In genomic region chr20:5596401-5597193, GRCh38 we compare ENCODE assay signal across 13 cellular contexts. TPM values are rescaled to one million over a fixed set of nuclear protein-coding genes. Genes with fewer than 3 reads are reported as not detected.
DNase-seq lines count a peak whose midpoint lies in the region; ATAC-seq and TF ChIP-seq lines count a peak whose summit lies in the region.
"Had no signal": no experiment of that assay in that cellular context is flagged by ENCODE, and none has a peak within 500 bp of the region (broad histone marks: within the 10 kb centered on the region; RNA-seq: fewer than 3 reads in every experiment).

No MANE protein-coding gene starts in this region.

- H3K9me3 Mint-ChIP-seq in activated naive CD4-positive, alpha-beta T cell treated with anti-CD3 and anti-CD28 coated beads, Interleukin-2, amount 50 U/mL, for 24 hours = no peaks in the 10 kb centered on the region
- H3K9me3 Mint-ChIP-seq in activated B cell treated with CpG ODN at 0.5 μM for 24 hours = no peaks in the 10 kb centered on the region

- peak overlapping the region; percentile 63 for H3K27ac Mint-ChIP-seq in activated naive CD4-positive, alpha-beta T cell treated with anti-CD3 and anti-CD28 coated beads, Interleukin-2, amount 50 U/mL, for 24 hours
- peak overlapping the region; percentile 32 for H3K27ac Mint-ChIP-seq in activated B cell treated with CpG ODN at 0.5 μM for 24 hours

- POLR2A ChIA-PET in activated B cell treated with CpG ODN at 0.5 μM for 24 hours (lab: Charles Lee) = no interaction called here

- H3K27me3 ChIP-seq in upper lobe of right lung = no peaks in the 10 kb centered on the region
- no peaks in the 10 kb centered on the region for H3K27me3 ChIP-seq in suprapubic skin
- H3K27me3 ChIP-seq: Peyer's patch had no signal

- no peak for TF ChIP-seq CTCF in activated B cell treated with CpG ODN at 0.5 μM for 24 hours (IDR thresholded peaks at IDR 0.05)
- TF ChIP-seq CTCF in upper lobe of right lung (IDR thresholded peaks at IDR 0.05) = no peak
- no peak for TF ChIP-seq CTCF in suprapubic skin (IDR thresholded peaks at IDR 0.05)

- H3K4me1 ChIP-seq in upper lobe of right lung = peaks cover 21% of the 10 kb centered on the region
- no peaks in the 10 kb centered on the region for H3K4me1 ChIP-seq in suprapubic skin
- H3K4me1 ChIP-seq: Peyer's patch had no signal

- H3K36me3 Mint-ChIP-seq in activated naive CD4-positive, alpha-beta T cell treated with anti-CD3 and anti-CD28 coated beads, Interleukin-2, amount 50 U/mL, for 24 hours = peaks cover 10% of the 10 kb centered on the region
- peaks cover 67% of the 10 kb centered on the region for H3K36me3 Mint-ChIP-seq in activated B cell treated with CpG ODN at 0.5 μM for 24 hours (ENCODE audit: low read depth)

- DNase-seq in activated naive CD4-positive, alpha-beta T cell (lab: John Stamatoyannopoulos, UW) = no peak
- DNase-seq in activated B cell treated with CpG ODN at 0.5 μM for 24 hours (no peak), upper lobe of right lung (no peak), suprapubic skin (ENCODE audit: low spot score in 2 of 2) (no peak), anterior cingulate cortex (lab: John Stamatoyannopoulos, UW) (no peak)
- DNase-seq: activated effector memory CD4-positive, alpha-beta T cell treated with anti-CD3 and anti-CD28 coated beads, Interleukin-2, amount 50 U/mL, for 16 hours; GDM1; Karpas-422; Peyer's patch; stimulated activated CD4-positive, alpha-beta T cell treated with anti-CD3 and anti-CD28 coated beads, Interleukin-12 subunit alpha, Interleukin-12 subunit beta, amount 100 ng/mL, for 4 hours had no signal

- H3K27ac ChIP-seq in upper lobe of right lung = peak overlapping the region; percentile 9
- no peak overlapping the region for H3K27ac ChIP-seq in suprapubic skin
- H3K27ac ChIP-seq: Peyer's patch had no signal

- WGBS in suprapubic skin = 88% methylated on average over 4 of the region's 4 CpGs

- intact Hi-C loops in activated B cell treated with CpG ODN at 0.5 μM for 24 hours (cut with micrococcal nuclease) = loop anchor here (1.0 kb wide), 1 partner anchor 10 kb away; no protein-coding TSS in a partner anchor
- intact Hi-C loops in upper lobe of right lung (cut with DNase I) = no loop called here

- H3K4me3 ChIP-seq in upper lobe of right lung (no peak overlapping the region), suprapubic skin (no peak overlapping the region)
- H3K4me3 ChIP-seq: Peyer's patch had no signal

- peak; percentile 37 for ATAC-seq in GM21825 (IDR thresholded peaks at IDR 0.05; ENCODE audit: unreplicated experiment)
- no peak for ATAC-seq in activated B cell treated with CpG ODN at 0.5 μM for 24 hours (ENCODE audit: low read depth)
- ATAC-seq in upper lobe of right lung = no peak
- no peak for ATAC-seq in HG03521 (IDR thresholded peaks at IDR 0.05; ENCODE audit: unreplicated experiment)

- H3K4me3 Mint-ChIP-seq in activated naive CD4-positive, alpha-beta T cell treated with anti-CD3 and anti-CD28 coated beads, Interleukin-2, amount 50 U/mL, for 24 hours = peak overlapping the region; percentile 15
- no peak overlapping the region for H3K4me3 Mint-ChIP-seq in activated B cell treated with CpG ODN at 0.5 μM for 24 hours

- no peak for TF ChIP-seq EP300 in suprapubic skin (IDR thresholded peaks at IDR 0.05)

- H3K4me1 Mint-ChIP-seq in activated naive CD4-positive, alpha-beta T cell treated with anti-CD3 and anti-CD28 coated beads, Interleukin-2, amount 50 U/mL, for 24 hours = peaks cover 71% of the 10 kb centered on the region
- peaks cover 62% of the 10 kb centered on the region for H3K4me1 Mint-ChIP-seq in activated B cell treated with CpG ODN at 0.5 μM for 24 hours

- no peaks in the 10 kb centered on the region for H3K27me3 Mint-ChIP-seq in activated naive CD4-positive, alpha-beta T cell treated with anti-CD3 and anti-CD28 coated beads, Interleukin-2, amount 50 U/mL, for 24 hours
- no peaks in the 10 kb centered on the region for H3K27me3 Mint-ChIP-seq in activated B cell treated with CpG ODN at 0.5 μM for 24 hours

- peaks cover 93% of the 10 kb centered on the region for H3K36me3 ChIP-seq in upper lobe of right lung
- H3K36me3 ChIP-seq in suprapubic skin = peaks cover 60% of the 10 kb centered on the region

- no peak for TF ChIP-seq POLR2A in suprapubic skin (IDR thresholded peaks at IDR 0.05)

- CTCF ChIA-PET in activated B cell treated with CpG ODN at 0.5 μM for 24 hours (lab: Charles Lee) = interaction anchor here (1.6 kb wide), 1 partner anchor 191 kb away, joined by 4 read pairs; no protein-coding TSS in a partner anchor

- H3K9me3 ChIP-seq in upper lobe of right lung (no peaks in the 10 kb centered on the region), suprapubic skin (no peaks in the 10 kb centered on the region)
- H3K9me3 ChIP-seq: Peyer's patch had no signal

RNA-seq across cellular contexts. Expression of gene GPCPD1, which starts 14.2 kb away (rescaled TPM):
- total RNA-seq in activated B cell treated with CpG ODN at 0.5 μM for 24 hours = 67.4 and 91.4 TPM in 2 replicates
- 104 TPM for total RNA-seq in upper lobe of right lung
- total RNA-seq in suprapubic skin = 10 to 100 TPM in 3 of 4 donors, 1 to 10 TPM in 1; 9.0 to 22.4 (median 14.9) TPM
